In the genomic region with DNA sequence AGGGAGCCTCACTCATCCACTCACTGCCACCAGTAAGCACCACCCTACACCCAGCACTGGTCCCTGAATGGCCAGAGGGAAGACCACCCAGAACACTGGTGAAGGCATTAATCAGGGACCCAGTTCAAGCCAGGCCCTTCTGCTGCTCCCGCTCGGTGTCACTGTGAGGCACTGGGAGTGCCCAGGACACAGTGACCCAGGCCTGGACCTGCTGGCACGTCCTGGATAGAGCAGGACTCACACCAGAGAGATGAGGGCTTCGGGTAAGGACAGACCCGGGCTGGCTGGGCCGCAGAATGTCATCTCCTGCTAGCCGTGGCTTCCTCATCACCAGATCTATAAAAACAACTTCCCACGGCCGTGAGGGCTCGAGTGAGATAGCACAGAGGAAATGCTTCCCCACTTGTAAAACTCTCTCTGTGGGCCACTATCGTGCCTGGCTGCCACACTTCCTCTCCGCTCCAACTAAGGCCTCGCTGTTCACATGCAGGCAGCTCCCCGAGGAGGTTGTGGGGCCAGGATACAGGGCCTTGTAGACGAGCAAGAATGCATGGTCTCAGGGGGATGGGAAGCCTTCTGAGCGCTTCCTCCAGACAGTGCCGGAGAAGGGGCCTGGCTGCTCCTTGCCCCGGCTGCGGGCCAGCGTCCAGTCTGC, we compare ENCODE assay signal across 7 cellular contexts.
DNase-seq lines count a peak whose midpoint lies in the region; ATAC-seq and TF ChIP-seq lines count a peak whose summit lies in the region.
"Not testable (repeated sequence)": the region's sequence is repeated elsewhere in the genome, so short reads cannot be mapped to it uniquely, and the experiment has no call there.

No MANE protein-coding gene starts in this region.

- intact Hi-C loops in activated CD4-positive, alpha-beta T cell treated with anti-CD3 and anti-CD28 coated beads, Interleukin-2, amount 10 ng/mL, durations not matched to agents 24 days and 14 days (cut with micrococcal nuclease); heart left ventricle (cut with DNase I); lower lobe of right lung (cut with DNase I): not testable (repeated sequence)

- not testable (repeated sequence) for H3K9me3 ChIP-seq in adipocyte (ENCODE audit: control insufficient read depth, low read length); lower lobe of right lung
- peaks cover 0 to 12% (median 0%) of the 10 kb centered on the region in 12 donors for H3K9me3 ChIP-seq in heart left ventricle

- not testable (repeated sequence) for H3K4me1 Mint-ChIP-seq in activated CD4-positive, alpha-beta T cell treated with anti-CD3 and anti-CD28 coated beads, Interleukin-2, amount 10 ng/mL, durations not matched to agents 24 days and 14 days; stimulated activated naive CD8-positive, alpha-beta T cell treated with anti-CD3 and anti-CD28 coated beads, Interleukin-15, Interleukin-2, amounts not matched to agents 100 ng/mL and 50 ng/mL, for 24 hours (ENCODE audit: low read depth)
- H3K4me1 Mint-ChIP-seq in nephron progenitor cell: peaks cover 25% of the 10 kb centered on the region

- not testable (repeated sequence) for H3K4me1 ChIP-seq in adipocyte (ENCODE audit: control insufficient read depth, insufficient read depth, low read length); lower lobe of right lung
- H3K4me1 ChIP-seq in heart left ventricle: peaks cover 0 to 19% (median 11%) of the 10 kb centered on the region in 12 donors

- H3K27me3 ChIP-seq in adipocyte (replicated peaks; ENCODE audit: control insufficient read depth, insufficient read depth, low read length); heart left ventricle; lower lobe of right lung (ENCODE audit: low read depth): not testable (repeated sequence)

- peak overlapping the region; percentile 45 for H3K27ac Mint-ChIP-seq in activated CD4-positive, alpha-beta T cell treated with anti-CD3 and anti-CD28 coated beads, Interleukin-2, amount 10 ng/mL, durations not matched to agents 24 days and 14 days
- H3K27ac Mint-ChIP-seq in nephron progenitor cell: peak overlapping the region; percentile 88
- peak overlapping the region; percentile 21 for H3K27ac Mint-ChIP-seq in stimulated activated naive CD8-positive, alpha-beta T cell treated with anti-CD3 and anti-CD28 coated beads, Interleukin-15, Interleukin-2, amounts not matched to agents 100 ng/mL and 50 ng/mL, for 24 hours

- WGBS in heart left ventricle, 4 donors: 20 to 37% (median 24%) methylated on average over 15 to 20 of the region's 20 CpGs

- ATAC-seq in heart left ventricle: peak; percentile 75 to 84 (median 79)
- peak; percentile 42 to 44 for ATAC-seq in lower lobe of right lung

- H3K4me3 Mint-ChIP-seq in activated CD4-positive, alpha-beta T cell treated with anti-CD3 and anti-CD28 coated beads, Interleukin-2, amount 10 ng/mL, durations not matched to agents 24 days and 14 days; nephron progenitor cell; stimulated activated naive CD8-positive, alpha-beta T cell treated with anti-CD3 and anti-CD28 coated beads, Interleukin-15, Interleukin-2, amounts not matched to agents 100 ng/mL and 50 ng/mL, for 24 hours: not testable (repeated sequence)

- H3K27me3 Mint-ChIP-seq in activated CD4-positive, alpha-beta T cell treated with anti-CD3 and anti-CD28 coated beads, Interleukin-2, amount 10 ng/mL, durations not matched to agents 24 days and 14 days; stimulated activated naive CD8-positive, alpha-beta T cell treated with anti-CD3 and anti-CD28 coated beads, Interleukin-15, Interleukin-2, amounts not matched to agents 100 ng/mL and 50 ng/mL, for 24 hours: not testable (repeated sequence)
- peaks cover 19% of the 10 kb centered on the region for H3K27me3 Mint-ChIP-seq in nephron progenitor cell (ENCODE audit: low read depth, poor library complexity)

- H3K4me3 ChIP-seq in adipocyte (ENCODE audit: low read length); heart left ventricle; lower lobe of right lung: not testable (repeated sequence)

- DNase-seq in KBM-7 (peak; percentile 62), heart left ventricle (peak; percentile 61 to 80 (median 73))
- not testable (repeated sequence) for DNase-seq in activated CD4-positive, alpha-beta T cell treated with anti-CD3 and anti-CD28 coated beads, Interleukin-2, amount 10 ng/mL, durations not matched to agents 24 days and 14 days; adipocyte (ENCODE audit: low read depth); lower lobe of right lung; nephron progenitor cell

- in situ Hi-C loops in KBM-7 (cut with MboI; ENCODE audit: low pct_unique_long_range_greater_than_20kb, low sequenced_read_pairs): not testable (repeated sequence)

- TF ChIP-seq CTCF in heart left ventricle (IDR thresholded peaks at IDR 0.05); lower lobe of right lung (IDR thresholded peaks at IDR 0.05); nephron progenitor cell (IDR thresholded peaks at IDR 0.05): not testable (repeated sequence)

- not testable (repeated sequence) for TF ChIP-seq POLR2A in heart left ventricle (IDR thresholded peaks at IDR 0.05)

- H3K36me3 ChIP-seq in adipocyte (ENCODE audit: control insufficient read depth, insufficient read depth, low read length, severe bottlenecking); heart left ventricle; lower lobe of right lung: not testable (repeated sequence)

- peak overlapping the region; percentile 20 for H3K9ac ChIP-seq in adipocyte (ENCODE audit: low read length)

- H3K9me3 Mint-ChIP-seq in activated CD4-positive, alpha-beta T cell treated with anti-CD3 and anti-CD28 coated beads, Interleukin-2, amount 10 ng/mL, durations not matched to agents 24 days and 14 days; stimulated activated naive CD8-positive, alpha-beta T cell treated with anti-CD3 and anti-CD28 coated beads, Interleukin-15, Interleukin-2, amounts not matched to agents 100 ng/mL and 50 ng/mL, for 24 hours: not testable (repeated sequence)
- peaks cover 28% of the 10 kb centered on the region for H3K9me3 Mint-ChIP-seq in nephron progenitor cell

- not testable (repeated sequence) for H3K36me3 Mint-ChIP-seq in activated CD4-positive, alpha-beta T cell treated with anti-CD3 and anti-CD28 coated beads, Interleukin-2, amount 10 ng/mL, durations not matched to agents 24 days and 14 days (ENCODE audit: low read depth); nephron progenitor cell (ENCODE audit: low read depth)
- peaks cover 30% of the 10 kb centered on the region for H3K36me3 Mint-ChIP-seq in stimulated activated naive CD8-positive, alpha-beta T cell treated with anti-CD3 and anti-CD28 coated beads, Interleukin-15, Interleukin-2, amounts not matched to agents 100 ng/mL and 50 ng/mL, for 24 hours (ENCODE audit: low read depth)

- H3K27ac ChIP-seq in heart left ventricle: peak overlapping the region in 10 of 12 donors; percentile 46 to 82 (median 73)
- not testable (repeated sequence) for H3K27ac ChIP-seq in lower lobe of right lung

Comparison
In these comparisons a context has a peak if more than half of its experiments do, and no peak if none do; other contexts are left out.
1. H3K27ac Mint-ChIP-seq: peak in every context shown above with its lines; median percentile 88 in nephron progenitor cell; 45 in activated CD4-positive, alpha-beta T cell treated with anti-CD3 and anti-CD28 coated beads, Interleukin-2, amount 10 ng/mL, durations not matched to agents 24 days and 14 days; 21 in stimulated activated naive CD8-positive, alpha-beta T cell treated with anti-CD3 and anti-CD28 coated beads, Interleukin-15, Interleukin-2, amounts not matched to agents 100 ng/mL and 50 ng/mL, for 24 hours.